8 cellular contexts compared by ENCODE assay signal in the genomic region with DNA sequence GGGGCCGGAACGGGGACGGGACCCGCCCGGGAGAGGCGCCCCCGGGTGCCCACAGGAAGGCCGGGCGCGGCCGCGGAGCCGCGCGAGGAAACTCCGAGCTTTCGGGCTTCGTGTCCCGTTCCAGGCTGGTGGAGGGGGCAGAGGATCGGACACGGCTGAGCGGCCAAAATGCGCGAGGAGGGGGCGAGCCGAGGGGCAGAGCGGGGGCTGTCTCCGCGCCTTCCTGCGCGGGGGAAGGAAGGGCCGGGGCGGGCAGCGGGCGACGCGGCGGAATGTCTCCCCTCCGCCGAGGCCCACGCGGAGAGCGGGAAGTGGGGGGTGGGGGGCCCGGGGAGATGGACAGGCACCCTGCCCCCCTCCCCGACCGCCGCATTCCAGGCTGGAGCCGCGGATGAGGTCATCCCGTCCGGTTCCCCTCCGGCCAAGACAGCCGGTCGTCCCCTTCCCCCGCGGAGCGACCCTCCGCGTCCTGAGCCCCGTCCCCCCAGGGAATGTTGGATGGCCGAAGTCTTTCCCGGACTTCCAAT. TPM values are rescaled to one million over a fixed set of nuclear protein-coding genes. Genes with fewer than 3 reads are reported as not detected.
DNase-seq lines count a peak whose midpoint lies in the region; ATAC-seq and TF ChIP-seq lines count a peak whose summit lies in the region.

No MANE protein-coding gene starts in this region.

- H3K4me3 Mint-ChIP-seq in activated CD8-positive, alpha-beta T cell treated with anti-CD3 and anti-CD28 coated beads for 36 hours, result peak overlapping the region; percentile 50

- H3K27me3 ChIP-seq in left ventricle myocardium inferior (ENCODE audit: low read depth), result peaks cover 24% of the 10 kb centered on the region
- H3K27me3 ChIP-seq in rectal smooth muscle tissue (ENCODE audit: control insufficient read depth, insufficient read depth, low read length), result no peaks in the 10 kb centered on the region

- peaks cover 2% of the 10 kb centered on the region for H3K36me3 ChIP-seq in left ventricle myocardium inferior
- no peaks in the 10 kb centered on the region for H3K36me3 ChIP-seq in rectal smooth muscle tissue (ENCODE audit: control insufficient read depth, insufficient read depth, low read length)

- POLR2A ChIA-PET in activated CD8-positive, alpha-beta T cell treated with anti-CD3 and anti-CD28 coated beads for 36 hours (lab: Charles Lee), result interaction anchor here (1.1 to 1.7 kb wide), 2 partner anchors 29 to 47 kb away, joined by 3 to 4 read pairs; no protein-coding TSS in a partner anchor

- no peak for TF ChIP-seq CTCF in activated CD8-positive, alpha-beta T cell treated with anti-CD3 and anti-CD28 coated beads for 36 hours (IDR thresholded peaks at IDR 0.05)
- TF ChIP-seq CTCF in left ventricle myocardium inferior (IDR thresholded peaks at IDR 0.05; ENCODE audit: borderline replicate concordance), result no peak

- H3K27ac ChIP-seq in left ventricle myocardium inferior (replicated peaks), result peak overlapping the region; percentile 98
- H3K27ac ChIP-seq in rectal smooth muscle tissue (ENCODE audit: low read depth, low read length), result peak overlapping the region; percentile 84

- peak overlapping the region; percentile 82 for H3K4me3 ChIP-seq in left ventricle myocardium inferior
- peak overlapping the region; percentile 85 for H3K4me3 ChIP-seq in rectal smooth muscle tissue (ENCODE audit: low read length)

- H3K27me3 Mint-ChIP-seq in activated CD8-positive, alpha-beta T cell treated with anti-CD3 and anti-CD28 coated beads for 36 hours, result peaks cover 52% of the 10 kb centered on the region

- no peaks in the 10 kb centered on the region for H3K9me3 ChIP-seq in left ventricle myocardium inferior (replicated peaks)

- no peak for TF ChIP-seq POLR2A in GM18505 (IDR thresholded peaks at IDR 0.05; ENCODE audit: borderline replicate concordance, extremely low read depth, insufficient read depth, insufficient read length)

- peak overlapping the region; percentile 86 for H3K9ac ChIP-seq in rectal smooth muscle tissue (ENCODE audit: low read length)

- no peaks in the 10 kb centered on the region for H3K36me3 Mint-ChIP-seq in activated CD8-positive, alpha-beta T cell treated with anti-CD3 and anti-CD28 coated beads for 36 hours (ENCODE audit: low read depth)

- no peak overlapping the region for H3K27ac Mint-ChIP-seq in activated CD8-positive, alpha-beta T cell treated with anti-CD3 and anti-CD28 coated beads for 36 hours

- ATAC-seq in activated CD8-positive, alpha-beta T cell treated with anti-CD3 and anti-CD28 coated beads for 36 hours, result no peak
- ATAC-seq in HG03025 (IDR thresholded peaks at IDR 0.05; ENCODE audit: low FRiP score, unreplicated experiment) (no peak), GM18505 (IDR thresholded peaks at IDR 0.05; ENCODE audit: unreplicated experiment) (no peak)

- CTCF ChIA-PET in activated CD8-positive, alpha-beta T cell treated with anti-CD3 and anti-CD28 coated beads for 36 hours (lab: Charles Lee), result interaction anchor here (0.7 to 15.7 kb wide), 8 partner anchors 9 to 278 kb away, joined by 3 to 501 read pairs (median 5); a partner anchor contains a TSS

- H3K4me1 ChIP-seq in left ventricle myocardium inferior (peaks cover 92% of the 10 kb centered on the region), rectal smooth muscle tissue (ENCODE audit: control insufficient read depth, insufficient read depth, low read length) (peaks cover 21% of the 10 kb centered on the region)

- intact Hi-C loops in activated CD8-positive, alpha-beta T cell treated with anti-CD3 and anti-CD28 coated beads for 36 hours (cut with micrococcal nuclease), result loop anchor here (10.0 kb wide), 1 partner anchor 246 kb away; no protein-coding TSS in a partner anchor
- intact Hi-C loops in left ventricle myocardium inferior (cut with micrococcal nuclease), result no loop called here

- peak; percentile 50 for DNase-seq in ELF-1 (ENCODE audit: low read depth, low spot score)
- no peak for DNase-seq in activated CD8-positive, alpha-beta T cell treated with anti-CD3 and anti-CD28 coated beads for 36 hours
- DNase-seq in left ventricle myocardium inferior, result peak; percentile 69
- DNase-seq in NCI-H2029 treated with DMSO at 0.1 percent for 48 hours (lab: John Stamatoyannopoulos, UW), result no peak
- DNase-seq in dedifferentiated amniotic fluid mesenchymal stem cell (ENCODE audit: extremely low spot score), result no peak

- H3K9me3 Mint-ChIP-seq in activated CD8-positive, alpha-beta T cell treated with anti-CD3 and anti-CD28 coated beads for 36 hours, result no peaks in the 10 kb centered on the region

- H3K4me1 Mint-ChIP-seq in activated CD8-positive, alpha-beta T cell treated with anti-CD3 and anti-CD28 coated beads for 36 hours (ENCODE audit: low read depth), result peaks cover 21% of the 10 kb centered on the region

RNA-seq across cellular contexts. Expression of a gene that starts 0.5 kb away (rescaled TPM):
- under 1 TPM; 0.59 to 0.72 TPM for total RNA-seq in activated CD8-positive, alpha-beta T cell treated with anti-CD3 and anti-CD28 coated beads for 36 hours
- 17.7 TPM for total RNA-seq in left ventricle myocardium inferior

RNA-seq across cellular contexts. Expression of a gene that starts 19.1 kb away (rescaled TPM):
- not detected for total RNA-seq in activated CD8-positive, alpha-beta T cell treated with anti-CD3 and anti-CD28 coated beads for 36 hours
- not detected for total RNA-seq in left ventricle myocardium inferior

RNA-seq across cellular contexts. Expression of a gene that starts 41.5 kb away (rescaled TPM):
- under 1 TPM; 0.09 to 0.18 TPM for total RNA-seq in activated CD8-positive, alpha-beta T cell treated with anti-CD3 and anti-CD28 coated beads for 36 hours
- 9.0 TPM for total RNA-seq in left ventricle myocardium inferior

RNA-seq across cellular contexts. Expression of a gene that starts 47.9 kb away (rescaled TPM):
- total RNA-seq in activated CD8-positive, alpha-beta T cell treated with anti-CD3 and anti-CD28 coated beads for 36 hours, result 10 to 100 TPM; 59.7 to 62.8 TPM
- total RNA-seq in left ventricle myocardium inferior, result 27.5 TPM

Comparison
In these comparisons a context has a peak if more than half of its experiments do, and no peak if none do; other contexts are left out.
1. DNase-seq: peak in ELF-1 (single experiment) and left ventricle myocardium inferior (single experiment); none in activated CD8-positive, alpha-beta T cell treated with anti-CD3 and anti-CD28 coated beads for 36 hours (single experiment), NCI-H2029 treated with DMSO at 0.1 percent for 48 hours (single experiment) and dedifferentiated amniotic fluid mesenchymal stem cell (single experiment).
2. RNA of a gene that starts 0.5 kb away (total RNA-seq): 17.7 TPM in left ventricle myocardium inferior (single experiment); 0.59 to 0.72 TPM in activated CD8-positive, alpha-beta T cell treated with anti-CD3 and anti-CD28 coated beads for 36 hours; every median in the first group is over 10 times any median in the second.